10 cellular contexts compared by ENCODE assay signal in the genomic region with DNA sequence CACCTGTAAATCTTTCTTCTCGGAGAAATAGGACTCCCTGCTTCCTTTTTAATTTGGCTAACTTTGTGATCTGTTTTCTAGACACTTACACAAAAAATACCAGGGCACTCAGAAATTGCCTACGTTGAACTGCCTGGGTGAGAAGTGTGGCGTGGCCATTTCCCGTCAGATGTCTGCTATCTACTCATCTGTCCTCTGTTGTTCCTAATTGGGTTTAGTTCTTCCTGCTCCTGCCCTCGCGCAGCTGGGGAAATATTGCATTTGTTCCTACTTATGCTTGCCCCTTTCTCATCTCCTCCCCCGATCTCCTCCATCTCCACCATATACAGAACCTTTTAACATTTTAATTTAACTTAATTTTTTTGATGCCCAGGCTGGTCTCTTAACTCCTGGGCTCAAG. TPM values are rescaled to one million over a fixed set of nuclear protein-coding genes. Genes with fewer than 3 reads are reported as not detected.
DNase-seq lines count a peak whose midpoint lies in the region; TF ChIP-seq lines count a peak whose summit lies in the region.
"Had no signal": no experiment of that assay in that cellular context is flagged by ENCODE, and none has a peak within 500 bp of the region (broad histone marks: within the 10 kb centered on the region; RNA-seq: fewer than 3 reads in every experiment).

No MANE protein-coding gene starts in this region.

- no peaks in the 10 kb centered on the region for H4K20me1 ChIP-seq in DOHH2 (ENCODE audit: control insufficient read depth, insufficient read depth, low read depth, low read length)

- H3K9me2 ChIP-seq in DOHH2 (replicated peaks; ENCODE audit: control insufficient read depth, low read length): no peaks in the 10 kb centered on the region

- TF ChIP-seq CTCF in DOHH2 (IDR thresholded peaks at IDR 0.05; ENCODE audit: low read depth, low read length, poor library complexity, severe bottlenecking) (no peak), Caco-2 (IDR thresholded peaks at IDR 0.05; ENCODE audit: insufficient read depth in 1 of 2, low read depth in 1 of 2, low read length in 1 of 2, severe bottlenecking in 1 of 2, unreplicated experiment in 1 of 2) (no peak)

- H3K36me3 ChIP-seq in DOHH2 (ENCODE audit: control insufficient read depth, low read length) (no peaks in the 10 kb centered on the region), mucosa of rectum (ENCODE audit: control insufficient read depth in 2 of 2, insufficient read depth in 2 of 2, low read length in 2 of 2) (peaks cover 5 to 10% of the 10 kb centered on the region in 2 donors), Caco-2 (ENCODE audit: control insufficient read depth, insufficient read depth, low read length) (no peaks in the 10 kb centered on the region)
- H3K36me3 ChIP-seq: pancreas had no signal

- H3K27ac Mint-ChIP-seq in activated T-cell treated with anti-CD3 and anti-CD28 coated beads, Interleukin-2, amount 50 U/mL, for 24 hours: peak overlapping the region; percentile 94
- H3K27ac Mint-ChIP-seq in Caco-2 (ENCODE audit: unreplicated experiment): no peak overlapping the region

- CTCF ChIA-PET in Caco-2 (lab: Charles Lee): no interaction called here

- H3K4me2 ChIP-seq in DOHH2 (ENCODE audit: low read length): peak overlapping the region; percentile 1; the same call in 1 of the 2 replicates

- H3K79me2 ChIP-seq in DOHH2 (ENCODE audit: control insufficient read depth, low read length): no peaks in the 10 kb centered on the region

- peaks cover 58% of the 10 kb centered on the region for H3K4me1 Mint-ChIP-seq in activated T-cell treated with anti-CD3 and anti-CD28 coated beads, Interleukin-2, amount 50 U/mL, for 24 hours (ENCODE audit: low read depth)
- no peaks in the 10 kb centered on the region for H3K4me1 Mint-ChIP-seq in Caco-2 (ENCODE audit: low read depth, unreplicated experiment)

- H3K9me3 Mint-ChIP-seq in activated T-cell treated with anti-CD3 and anti-CD28 coated beads, Interleukin-2, amount 50 U/mL, for 24 hours: no peaks in the 10 kb centered on the region
- peaks cover 12% of the 10 kb centered on the region for H3K9me3 Mint-ChIP-seq in Caco-2 (ENCODE audit: unreplicated experiment)

- peaks cover 14% of the 10 kb centered on the region for H3K4me1 ChIP-seq in DOHH2 (ENCODE audit: control insufficient read depth, low read length)
- peaks cover 2 to 3% of the 10 kb centered on the region in 2 donors for H3K4me1 ChIP-seq in mucosa of rectum (ENCODE audit: control insufficient read depth in 2 of 2, insufficient read depth in 2 of 2, low read length in 2 of 2)
- no peaks in the 10 kb centered on the region for H3K4me1 ChIP-seq in Caco-2
- H3K4me1 ChIP-seq: pancreas had no signal

- BruUV-seq in Caco-2 (replicated peaks; lab: Mats Ljungman, UMichigan): no TSS peak

- H3K27ac ChIP-seq in DOHH2 (ENCODE audit: low read depth, low read length) (no peak overlapping the region), mucosa of rectum (ENCODE audit: low read depth in 2 of 2, low read length in 2 of 2) (peak overlapping the region; percentile 17 to 64)

- H3K4me3 Mint-ChIP-seq in activated T-cell treated with anti-CD3 and anti-CD28 coated beads, Interleukin-2, amount 50 U/mL, for 24 hours: peak overlapping the region; percentile 53
- H3K4me3 Mint-ChIP-seq in Caco-2 (ENCODE audit: unreplicated experiment): no peak overlapping the region

- DNase-seq in Jurkat, Clone E6-1 (ENCODE audit: low read depth, low spot score): peak; percentile 78
- DNase-seq in activated T-cell treated with anti-CD3 and anti-CD28 coated beads, Interleukin-2, amount 50 U/mL, for 24 hours: no peak
- DNase-seq in stimulated activated CD4-positive, alpha-beta T cell treated with anti-CD3 and anti-CD28 coated beads, Interleukin-1b, Interleukin-23, amount 100 ng/mL, for 48 hours: no peak
- DNase-seq in activated CD4-positive, alpha-beta T cell treated with anti-CD3 and anti-CD28 coated beads for 1 hour: no peak
- DNase-seq in NCI-H748 treated with DMSO at 0.1 percent for 48 hours (lab: John Stamatoyannopoulos, UW): no peak
- DNase-seq in Caco-2: no peak
- DNase-seq: NCI-H1048, pancreas had no signal

- H3K4me3 ChIP-seq in DOHH2 (ENCODE audit: low read length) (no peak overlapping the region), mucosa of rectum (ENCODE audit: low read length in 2 of 2) (no peak overlapping the region), Caco-2 (ENCODE audit: low read depth, low read length) (no peak overlapping the region)
- H3K4me3 ChIP-seq in Jurkat, Clone E6-1 (ENCODE audit: low read length): peak overlapping the region; percentile 37
- H3K4me3 ChIP-seq: pancreas had no signal

- H3K27me3 Mint-ChIP-seq in activated T-cell treated with anti-CD3 and anti-CD28 coated beads, Interleukin-2, amount 50 U/mL, for 24 hours: no peaks in the 10 kb centered on the region
- H3K27me3 Mint-ChIP-seq in Caco-2 (ENCODE audit: insufficient read depth, unreplicated experiment): no peaks in the 10 kb centered on the region

- intact Hi-C loops in Caco-2 (cut with micrococcal nuclease; ENCODE audit: unreplicated experiment): no loop called here

- peaks cover 34% of the 10 kb centered on the region for H3K36me3 Mint-ChIP-seq in activated T-cell treated with anti-CD3 and anti-CD28 coated beads, Interleukin-2, amount 50 U/mL, for 24 hours (ENCODE audit: low read depth)
- peaks cover 4% of the 10 kb centered on the region for H3K36me3 Mint-ChIP-seq in Caco-2 (ENCODE audit: insufficient read depth, unreplicated experiment)

- H3F3A ChIP-seq in DOHH2 (ENCODE audit: control insufficient read depth, insufficient read depth): no peaks in the 10 kb centered on the region

- POLR2A ChIA-PET in Caco-2 (lab: Charles Lee): no interaction called here

- H3K9ac ChIP-seq in mucosa of rectum (ENCODE audit: low read depth in 1 of 2, low read length in 2 of 2): no peak overlapping the region

- H3K9me3 ChIP-seq in DOHH2 (ENCODE audit: control insufficient read depth, insufficient read depth, low read length): no peaks in the 10 kb centered on the region
- H3K9me3 ChIP-seq in mucosa of rectum (ENCODE audit: control insufficient read depth in 2 of 2, low read length in 2 of 2): no peaks in the 10 kb centered on the region
- no peaks in the 10 kb centered on the region for H3K9me3 ChIP-seq in Caco-2
- H3K9me3 ChIP-seq: pancreas had no signal

- H3K27me3 ChIP-seq in DOHH2 (ENCODE audit: control insufficient read depth, low read length) (no peaks in the 10 kb centered on the region), mucosa of rectum (ENCODE audit: control insufficient read depth in 2 of 2, insufficient read depth in 2 of 2, low read length in 2 of 2) (no peaks in the 10 kb centered on the region), Caco-2 (replicated peaks; ENCODE audit: control insufficient read depth, insufficient read depth, low read length) (no peaks in the 10 kb centered on the region)
- H3K27me3 ChIP-seq: pancreas had no signal

RNA-seq across cellular contexts. Expression of gene CD58, which starts 55.1 kb away (rescaled TPM):
- polyA plus RNA-seq in Jurkat, Clone E6-1 (2012; ENCODE audit: insufficient read depth, insufficient read length): 11.6 TPM
- total RNA-seq in Caco-2 (2022): 5.6 and 7.6 TPM in 2 replicates
